Comparison of ENCODE assay signal across 7 cellular contexts in the genomic region with DNA sequence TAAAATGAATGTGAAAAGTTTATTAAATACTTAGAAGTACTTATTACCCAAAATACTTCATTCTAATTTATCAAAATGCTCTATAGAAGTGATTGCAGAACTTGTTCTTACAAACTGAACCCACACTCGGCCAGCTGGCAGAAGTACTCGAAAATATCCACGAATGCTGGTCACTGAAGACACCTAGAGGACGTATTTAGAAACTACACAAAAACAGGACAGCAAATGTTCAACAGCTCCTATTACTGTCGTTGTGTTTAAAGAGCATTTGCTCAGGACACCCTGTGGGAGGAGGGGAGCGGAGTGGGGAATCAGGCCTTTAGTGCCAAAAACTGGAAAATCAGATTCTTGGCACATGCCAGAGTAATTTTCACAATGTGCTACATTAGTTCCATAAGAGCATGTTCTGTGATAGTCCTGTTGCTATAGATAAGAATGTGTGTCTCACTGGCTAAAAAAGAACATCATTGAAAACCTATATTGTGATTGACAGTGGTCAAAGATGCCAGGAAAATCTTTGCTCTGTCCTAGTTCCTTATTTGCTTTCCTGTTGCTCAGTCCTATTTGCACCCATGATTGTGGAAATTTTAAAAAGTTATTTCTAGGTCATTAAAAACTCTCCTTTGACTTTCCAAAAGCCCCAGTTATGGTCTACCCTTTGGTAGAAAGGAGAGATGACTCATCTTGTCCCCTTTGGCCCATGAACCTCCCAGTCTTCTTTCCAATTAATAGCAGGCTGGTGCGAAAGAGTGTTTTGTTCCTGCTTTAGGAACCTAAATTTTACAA. TPM values are rescaled to one million over a fixed set of nuclear protein-coding genes. Genes with fewer than 3 reads are reported as not detected.
DNase-seq lines count a peak whose midpoint lies in the region; ATAC-seq, FAIRE-seq and TF ChIP-seq lines count a peak whose summit lies in the region.

No MANE protein-coding gene starts in this region.

- H3K9ac ChIP-seq in keratinocyte (ENCODE audit: control insufficient read depth, extremely low read depth, insufficient read depth, low read length) = no peak overlapping the region

- H3K27me3 ChIP-seq in bronchial epithelial cell (ENCODE audit: control insufficient read depth, insufficient read depth, low read length) (no peaks in the 10 kb centered on the region), keratinocyte (ENCODE audit: control insufficient read depth, extremely low read depth, insufficient read depth, low read length) (no peaks in the 10 kb centered on the region)

- no peak for FAIRE-seq in bronchial epithelial cell (lab: Jason Lieb, UNC)
- peak; percentile 80 for FAIRE-seq in keratinocyte (lab: Jason Lieb, UNC)

- TF ChIP-seq CTCF in GM12875 (IDR thresholded peaks at IDR 0.05; ENCODE audit: borderline replicate concordance, insufficient read depth, low read depth, low read length) (peak; percentile 51; the same call in 1 of the 2 replicates), bronchial epithelial cell (IDR thresholded peaks at IDR 0.05; ENCODE audit: insufficient read depth, low read length, severe bottlenecking) (peak; percentile 55), keratinocyte (optimal IDR thresholded peaks at IDR 0.05 in 1 of 3, IDR thresholded peaks at IDR 0.05 in 1 of 3, conservative IDR thresholded peaks at IDR 0.05 in 1 of 3; ENCODE audit: extremely low read depth in 1 of 3, insufficient read depth in 2 of 3, low read length in 3 of 3) (peak; percentile 48 to 77 (median 73))

- no peaks in the 10 kb centered on the region for H4K20me1 ChIP-seq in keratinocyte (ENCODE audit: control insufficient read depth, extremely low read depth, insufficient read depth, low read length)

- no peaks in the 10 kb centered on the region for H3K9me3 ChIP-seq in keratinocyte (ENCODE audit: control insufficient read depth, low read depth, low read length)

- no peak overlapping the region for H2AFZ ChIP-seq in keratinocyte (ENCODE audit: control insufficient read depth, low read length)

- no peaks in the 10 kb centered on the region for H3K79me2 ChIP-seq in keratinocyte (ENCODE audit: control insufficient read depth, insufficient read depth, low read length)

- H3K27ac ChIP-seq in keratinocyte (ENCODE audit: control insufficient read depth, insufficient read depth, low read length) = no peak overlapping the region

- dilution Hi-C loops in keratinocyte (cut with MboI; ENCODE audit: extremely low pct_ligation_motif_present, low sequenced_read_pairs) = no loop called here

- peak; percentile 87 for ATAC-seq in HG02610 (IDR thresholded peaks at IDR 0.05; ENCODE audit: unreplicated experiment)

- H3K4me3 ChIP-seq in GM12875 (ENCODE audit: low read depth, low read length) (no peak overlapping the region), bronchial epithelial cell (ENCODE audit: low read depth, low read length) (no peak overlapping the region), keratinocyte (ENCODE audit: control insufficient read depth in 2 of 3, extremely low read depth in 1 of 3, insufficient read depth in 2 of 3, low read depth in 1 of 3, low read length in 3 of 3) (no peak overlapping the region)

- H3K36me3 ChIP-seq in bronchial epithelial cell (ENCODE audit: control insufficient read depth, insufficient read depth, low read length) = no peaks in the 10 kb centered on the region
- no peaks in the 10 kb centered on the region for H3K36me3 ChIP-seq in keratinocyte (ENCODE audit: control insufficient read depth in 2 of 2, extremely low read depth in 1 of 2, insufficient read depth in 2 of 2, low read length in 2 of 2)

- H3K4me1 ChIP-seq in keratinocyte (ENCODE audit: control insufficient read depth, extremely low read depth, insufficient read depth, low read length) = no peaks in the 10 kb centered on the region

- H3K4me2 ChIP-seq in keratinocyte (ENCODE audit: control insufficient read depth, extremely low read depth, insufficient read depth, low read depth, low read length) = no peak overlapping the region

- DNase-seq in NCI-H1694 (lab: John Stamatoyannopoulos, UW) = peak; percentile 20
- DNase-seq in T-helper 2 cell = peak in 3 of 5 experiments; percentile 20 to 75 (median 27)
- peak; percentile 70 for DNase-seq in bronchial epithelial cell (ENCODE audit: low read depth)
- no peak for DNase-seq in keratinocyte (ENCODE audit: low read depth, low spot score)
- DNase-seq in stimulated activated CD4-positive, alpha-beta T cell treated with anti-CD3 and anti-CD28 coated beads, Interleukin-12 subunit alpha, Interleukin-12 subunit beta, amount 100 ng/mL, for 48 hours (ENCODE audit: low read depth in 2 of 3, low spot score in 1 of 3) = peak; percentile 17 to 26 (median 19)

- no peaks in the 10 kb centered on the region for H3K9me1 ChIP-seq in keratinocyte (ENCODE audit: control insufficient read depth, extremely low read depth, insufficient read depth, low read length)

RNA-seq across cellular contexts. Expression of a gene that starts 49.0 kb away (rescaled TPM):
- 40.0 and 58.4 TPM in 2 replicates for total RNA-seq in bronchial epithelial cell
- 25.0 to 31.1 TPM (median 30.8 TPM) in 3 replicates for polyA plus RNA-seq in keratinocyte
- 35.6 TPM for polyA plus RNA-seq in keratinocyte (2011; ENCODE audit: low read depth)
- 22.2 and 34.4 TPM in 2 replicates for polyA plus RNA-seq in keratinocyte (2011; cell fraction: cytosol; rRNA removed)
- 17.4 and 21.9 TPM in 2 replicates for polyA plus RNA-seq in keratinocyte (2011; cell fraction: nucleus; rRNA removed)
- 27.2 and 49.5 TPM in 2 replicates for polyA plus RNA-seq in keratinocyte (2012; ENCODE audit: low replicate concordance)
- 6.7 to 12.3 TPM (median 10.5 TPM) in 3 replicates for polyA minus RNA-seq in keratinocyte
- 20.9 TPM for polyA minus RNA-seq in keratinocyte (2011; cell fraction: cytosol; rRNA and poly(A)+ RNA removed)
- 8.4 and 13.4 TPM in 2 replicates for polyA minus RNA-seq in keratinocyte (2011; cell fraction: nucleus; rRNA and poly(A)+ RNA removed)
